2 cellular contexts compared by ENCODE assay signal in genomic region chr11:77090373-77091111, GRCh38.
TF ChIP-seq lines count a peak whose summit lies in the region.

No MANE protein-coding gene starts in this region.

TF ChIP-seq in SK-N-SH treated with all-trans-retinoic acid at 6 μM for 48 hours, 23 proteins besides CTCF, POLR2A, EP300 and RAD21:
- TF ChIP-seq ZFP30 (CRISPR knock-in tag; IDR thresholded peaks at IDR 0.05), result no peak
- TF ChIP-seq ESRRG (CRISPR knock-in tag; IDR thresholded peaks at IDR 0.05), result no peak
- no peak for TF ChIP-seq CSDC2 (CRISPR knock-in tag; IDR thresholded peaks at IDR 0.05)
- no peak for TF ChIP-seq ARNTL (CRISPR knock-in tag; IDR thresholded peaks at IDR 0.05; ENCODE audit: borderline replicate concordance, low read depth)
- no peak for TF ChIP-seq PATZ1 (CRISPR knock-in tag; IDR thresholded peaks at IDR 0.05; ENCODE audit: borderline replicate concordance)
- no peak for TF ChIP-seq RARB (CRISPR knock-in tag; IDR thresholded peaks at IDR 0.05)
- TF ChIP-seq ZFP3 (CRISPR knock-in tag; IDR thresholded peaks at IDR 0.05), result no peak
- TF ChIP-seq SNAI2 (CRISPR knock-in tag; IDR thresholded peaks at IDR 0.05), result no peak
- no peak for TF ChIP-seq ZC3H10 (CRISPR knock-in tag; IDR thresholded peaks at IDR 0.05)
- TF ChIP-seq ZNF8 (CRISPR knock-in tag; IDR thresholded peaks at IDR 0.05), result no peak
- TF ChIP-seq ZNF565 (CRISPR knock-in tag; conservative IDR thresholded peaks at IDR 0.05; ENCODE audit: low read depth), result no peak

TF ChIP-seq in SK-N-SH, 30 proteins besides CTCF, POLR2A, EP300 and RAD21:
- no peak for TF ChIP-seq USF2 (IDR thresholded peaks at IDR 0.05; ENCODE audit: borderline replicate concordance, low read depth, low read length)
- TF ChIP-seq YY1 (IDR thresholded peaks at IDR 0.05; ENCODE audit: low read depth), result no peak
- no peak for TF ChIP-seq TCF12 (IDR thresholded peaks at IDR 0.05)
- no peak for TF ChIP-seq FOSL2 (IDR thresholded peaks at IDR 0.05; ENCODE audit: borderline replicate concordance, low read depth)
- no peak for TF ChIP-seq GABPA (IDR thresholded peaks at IDR 0.05; ENCODE audit: low read depth)
- TF ChIP-seq, protein P1, sequence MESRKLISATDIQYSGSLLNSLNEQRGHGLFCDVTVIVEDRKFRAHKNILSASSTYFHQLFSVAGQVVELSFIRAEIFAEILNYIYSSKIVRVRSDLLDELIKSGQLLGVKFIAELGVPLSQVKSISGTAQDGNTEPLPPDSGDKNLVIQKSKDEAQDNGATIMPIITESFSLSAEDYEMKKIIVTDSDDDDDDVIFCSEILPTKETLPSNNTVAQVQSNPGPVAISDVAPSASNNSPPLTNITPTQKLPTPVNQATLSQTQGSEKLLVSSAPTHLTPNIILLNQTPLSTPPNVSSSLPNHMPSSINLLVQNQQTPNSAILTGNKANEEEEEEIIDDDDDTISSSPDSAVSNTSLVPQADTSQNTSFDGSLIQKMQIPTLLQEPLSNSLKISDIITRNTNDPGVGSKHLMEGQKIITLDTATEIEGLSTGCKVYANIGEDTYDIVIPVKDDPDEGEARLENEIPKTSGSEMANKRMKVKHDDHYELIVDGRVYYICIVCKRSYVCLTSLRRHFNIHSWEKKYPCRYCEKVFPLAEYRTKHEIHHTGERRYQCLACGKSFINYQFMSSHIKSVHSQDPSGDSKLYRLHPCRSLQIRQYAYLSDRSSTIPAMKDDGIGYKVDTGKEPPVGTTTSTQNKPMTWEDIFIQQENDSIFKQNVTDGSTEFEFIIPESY (IDR thresholded peaks at IDR 0.05; ENCODE audit: borderline replicate concordance, low read depth), result no peak
- TF ChIP-seq MEF2A (IDR thresholded peaks at IDR 0.05; ENCODE audit: borderline replicate concordance, low read depth), result no peak
- no peak for TF ChIP-seq EZH2phosphoT487 (IDR thresholded peaks at IDR 0.05; ENCODE audit: borderline replicate concordance, low read depth)
- no peak for TF ChIP-seq CHD2 (IDR thresholded peaks at IDR 0.05; ENCODE audit: low read length, partially characterized antibody)
- TF ChIP-seq JUND (IDR thresholded peaks at IDR 0.05), result no peak
